12 cellular contexts compared by ENCODE assay signal in genomic region chr3:23797490-23797889, GRCh38. TPM values are rescaled to one million over a fixed set of nuclear protein-coding genes. Genes with fewer than 3 reads are reported as not detected.
DNase-seq lines count a peak whose midpoint lies in the region; ATAC-seq and TF ChIP-seq lines count a peak whose summit lies in the region.
"Had no signal": no experiment of that assay in that cellular context is flagged by ENCODE, and none has a peak within 500 bp of the region (broad histone marks: within the 10 kb centered on the region; RNA-seq: fewer than 3 reads in every experiment).

No MANE protein-coding gene starts in this region.

- H3K27me3 Mint-ChIP-seq in activated T-cell treated with anti-CD3 and anti-CD28 coated beads, Interleukin-2, amount 50 U/mL, for 72 hours (ENCODE audit: low read depth), result peaks cover 26% of the 10 kb centered on the region

- H3K4me1 Mint-ChIP-seq in activated T-cell treated with anti-CD3 and anti-CD28 coated beads, Interleukin-2, amount 50 U/mL, for 72 hours (ENCODE audit: low read depth), result peaks cover 20% of the 10 kb centered on the region

- no peaks in the 10 kb centered on the region for H3K9me3 Mint-ChIP-seq in activated T-cell treated with anti-CD3 and anti-CD28 coated beads, Interleukin-2, amount 50 U/mL, for 72 hours

- H3K79me2 ChIP-seq in osteoblast (ENCODE audit: insufficient read depth, low read length), result no peaks in the 10 kb centered on the region

- H3K4me3 Mint-ChIP-seq in activated T-cell treated with anti-CD3 and anti-CD28 coated beads, Interleukin-2, amount 50 U/mL, for 72 hours, result peak overlapping the region; percentile 19 to 27

- no peak overlapping the region for H3K27ac ChIP-seq in osteoblast (ENCODE audit: low read depth, low read length)
- H3K27ac ChIP-seq: cardiac muscle cell, prostate gland, SK-N-MC had no signal

- peak in 1 of 2 donors; percentile 16 for DNase-seq in activated T-cell treated with anti-CD3 and anti-CD28 coated beads, Interleukin-2, amount 50 U/mL, for 72 hours
- DNase-seq in GDM1 (lab: John Stamatoyannopoulos, UW) (no peak), osteoblast (ENCODE audit: insufficient read length, low spot score, missing footprints) (no peak), SIG-M5 treated with dmso at 0.1 percent for 504 hours (lab: John Stamatoyannopoulos, UW; ENCODE audit: unreplicated experiment) (no peak), cardiac septum (ENCODE audit: low spot score) (no peak)
- DNase-seq: NCI-H2171 treated with DMSO at 0.1 percent for 48 hours had no signal

- no peak overlapping the region for H3K4me3 ChIP-seq in osteoblast (ENCODE audit: insufficient read depth, low read length)
- H3K4me3 ChIP-seq: cardiac muscle cell, prostate gland, SK-N-MC had no signal

- H3K27ac Mint-ChIP-seq in activated T-cell treated with anti-CD3 and anti-CD28 coated beads, Interleukin-2, amount 50 U/mL, for 72 hours, result no peak overlapping the region

- peak; percentile 92 for ATAC-seq in GM18858 (IDR thresholded peaks at IDR 0.05; ENCODE audit: unreplicated experiment)
- peak; percentile 92 for ATAC-seq in GM21381 (IDR thresholded peaks at IDR 0.05; ENCODE audit: unreplicated experiment)
- peak; percentile 52 for ATAC-seq in HG03060 (IDR thresholded peaks at IDR 0.05; ENCODE audit: low read depth, unreplicated experiment)
- peak; percentile 70 to 75 for ATAC-seq in activated T-cell treated with anti-CD3 and anti-CD28 coated beads, Interleukin-2, amount 50 U/mL, for 72 hours (replicated peaks in 1 of 2)

- no peak for TF ChIP-seq CTCF in osteoblast (IDR thresholded peaks at IDR 0.05; ENCODE audit: extremely low read depth, low read depth, low read length)

- no peaks in the 10 kb centered on the region for H3K9me3 ChIP-seq in osteoblast (ENCODE audit: low read depth, low read length)
- H3K9me3 ChIP-seq: prostate gland had no signal

- no peaks in the 10 kb centered on the region for H3K36me3 Mint-ChIP-seq in activated T-cell treated with anti-CD3 and anti-CD28 coated beads, Interleukin-2, amount 50 U/mL, for 72 hours (ENCODE audit: insufficient read depth in 2 of 2)

- peaks cover 5% of the 10 kb centered on the region for H3K27me3 ChIP-seq in osteoblast (ENCODE audit: insufficient read depth, low read length)
- H3K27me3 ChIP-seq: cardiac muscle cell had no signal

- no peaks in the 10 kb centered on the region for H4K20me1 ChIP-seq in osteoblast (ENCODE audit: insufficient read depth, low read length)

- intact Hi-C loops in cardiac septum (cut with DNase I), result no loop called here

- H3K36me3 ChIP-seq in osteoblast (ENCODE audit: insufficient read depth, low read length), result no peaks in the 10 kb centered on the region
- H3K36me3 ChIP-seq: cardiac muscle cell, prostate gland had no signal

- no peak overlapping the region for H3K4me2 ChIP-seq in osteoblast (ENCODE audit: insufficient read depth, low read length)

- no peaks in the 10 kb centered on the region for H3K4me1 ChIP-seq in osteoblast (ENCODE audit: insufficient read depth, low read length)
- H3K4me1 ChIP-seq: prostate gland had no signal

- H2AFZ ChIP-seq in osteoblast (ENCODE audit: low read length), result no peak overlapping the region

RNA-seq across cellular contexts. Expression of gene UBE2E1, which starts 8.3 kb away (rescaled TPM):
- total RNA-seq in activated T-cell treated with anti-CD3 and anti-CD28 coated beads, Interleukin-2, amount 50 U/mL, for 72 hours, result 10 to 100 TPM; 76.2 to 78.4 TPM
- total RNA-seq in osteoblast, result 89.0 and 98.1 TPM in 2 replicates
- total RNA-seq in cardiac septum, result 59.7 TPM
